1 cellular context compared by ENCODE assay signal in genomic region chr10:132410779-132411532, GRCh38.
TF ChIP-seq lines count a peak whose summit lies in the region.

No MANE protein-coding gene starts in this region.

TF ChIP-seq in IMR-90, 13 proteins besides CTCF, POLR2A, EP300 and RAD21:
- TF ChIP-seq USF2 (IDR thresholded peaks at IDR 0.05; ENCODE audit: low read depth, low read length) (no peak), CHD1 (IDR thresholded peaks at IDR 0.05; ENCODE audit: low read depth, low read length) (no peak), NFE2L2 (IDR thresholded peaks at IDR 0.05; ENCODE audit: low read depth, low read length) (no peak), CEBPB (IDR thresholded peaks at IDR 0.05; ENCODE audit: low read depth, low read length) (no peak), BHLHE40 (IDR thresholded peaks at IDR 0.05; ENCODE audit: low read depth, low read length) (no peak), MXI1 (IDR thresholded peaks at IDR 0.05; ENCODE audit: borderline replicate concordance, low read depth, low read length) (no peak), MAZ (IDR thresholded peaks at IDR 0.05; ENCODE audit: borderline replicate concordance, low read depth, low read length) (no peak), MAFK (IDR thresholded peaks at IDR 0.05; ENCODE audit: low read depth, low read length) (no peak), RFX5 (IDR thresholded peaks at IDR 0.05; ENCODE audit: low read depth, low read length) (no peak), RCOR1 (IDR thresholded peaks at IDR 0.05; ENCODE audit: insufficient replicate concordance, low read length) (no peak), ELK1 (IDR thresholded peaks at IDR 0.05; ENCODE audit: borderline replicate concordance, low read depth, low read length) (no peak), FOS (IDR thresholded peaks at IDR 0.05; ENCODE audit: low read depth, low read length) (no peak), SMC3 (IDR thresholded peaks at IDR 0.05; ENCODE audit: low read depth, low read length) (no peak)
